In genomic region chr11:72425053-72425980, GRCh38 we compare ENCODE assay signal across 13 cellular contexts. TPM values are rescaled to one million over a fixed set of nuclear protein-coding genes. Genes with fewer than 3 reads are reported as not detected.
A peak's percentile ranks its signal among the peaks of the same experiment; 100 is the strongest.
DNase-seq lines count a peak whose midpoint lies in the region; ATAC-seq lines count a peak whose summit lies in the region.
"Had no signal": no experiment of that assay in that cellular context is flagged by ENCODE, and none has a peak within 500 bp of the region (broad histone marks: within the 10 kb centered on the region; RNA-seq: fewer than 3 reads in every experiment).

No MANE protein-coding gene starts in this region.

- ATAC-seq in left lobe of liver: peak; percentile 60
- no peak for ATAC-seq in HG03342 (IDR thresholded peaks at IDR 0.05; ENCODE audit: unreplicated experiment)
- no peak for ATAC-seq in HG03135 (IDR thresholded peaks at IDR 0.05; ENCODE audit: unreplicated experiment)

- DNase-seq in CD1c-positive myeloid dendritic cell (ENCODE audit: extremely low spot score): peak; percentile 69
- peak; percentile 22 for DNase-seq in GDM1 (lab: John Stamatoyannopoulos, UW)
- peak; percentile 23 for DNase-seq in SKM-1 (lab: John Stamatoyannopoulos, UW; ENCODE audit: unreplicated experiment)
- DNase-seq in left lobe of liver (ENCODE audit: low spot score): no peak
- DNase-seq in epidermal melanocyte (ENCODE audit: insufficient read length, low spot score): no peak
- DNase-seq in NCI-H82 treated with DMSO at 0.1 percent for 48 hours (lab: John Stamatoyannopoulos, UW; ENCODE audit: unreplicated experiment): no peak
- DNase-seq: activated CD4-positive, alpha-beta T cell treated with anti-CD3 and anti-CD28 coated beads, Interleukin-2, amount 10 ng/mL, durations not matched to agents 7 days and 5 days; hippocampal formation; NCI-H226; Peyer's patch; thyroid gland had no signal

RNA-seq across cellular contexts. Expression of gene CLPB, which starts 9.0 kb away (rescaled TPM):
- total RNA-seq in left lobe of liver: 23.4 TPM

Comparison
In these comparisons a context has a peak if more than half of its experiments do, and no peak if none do; other contexts are left out.
1. DNase-seq: peak in CD1c-positive myeloid dendritic cell (single experiment), GDM1 (single experiment) and SKM-1 (single experiment); none in left lobe of liver (single experiment), epidermal melanocyte (single experiment) and NCI-H82 treated with DMSO at 0.1 percent for 48 hours (single experiment).